Comparison of ENCODE assay signal across 14 cellular contexts in the genomic region with DNA sequence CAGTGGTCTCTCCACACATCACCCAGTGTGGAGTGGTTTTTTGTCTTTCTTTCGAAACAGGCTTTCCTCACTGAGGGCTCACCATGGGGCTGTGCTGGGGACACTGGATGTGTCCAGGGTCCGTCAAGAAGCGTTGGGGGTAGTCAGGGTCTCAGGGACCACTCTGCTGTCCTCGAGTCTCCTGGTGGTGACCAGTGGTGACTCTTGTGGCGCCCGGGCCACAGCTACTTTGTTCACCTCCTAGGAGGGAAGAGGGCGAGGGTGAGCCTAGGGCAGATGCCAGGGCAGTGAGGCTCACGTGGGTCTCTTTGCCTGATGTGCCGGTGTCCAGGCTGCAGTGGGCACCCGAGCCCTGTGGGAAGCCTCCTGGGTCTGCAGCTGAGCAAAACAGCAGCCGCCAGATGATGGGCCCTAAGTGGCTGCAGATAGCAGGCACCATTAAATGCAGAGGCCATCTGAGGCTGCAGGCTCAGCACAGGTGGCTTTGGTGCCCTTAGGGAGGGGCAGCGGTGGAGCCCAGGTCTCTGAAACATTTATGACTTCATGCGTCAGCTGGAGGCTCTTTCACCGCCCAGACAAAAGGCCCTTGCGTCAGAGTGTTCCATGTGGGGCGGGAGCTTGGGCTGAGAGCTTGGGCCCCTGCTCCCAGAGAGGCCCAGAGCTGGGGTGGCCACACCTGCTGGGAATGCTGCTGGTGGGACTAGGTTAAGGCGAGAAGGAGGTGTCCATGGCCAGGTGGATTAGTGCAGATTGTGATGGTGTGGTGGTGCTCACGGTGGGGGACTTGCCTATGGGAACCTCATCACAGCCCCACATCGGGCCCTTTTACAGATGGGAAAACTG. TPM values are rescaled to one million over a fixed set of nuclear protein-coding genes. Genes with fewer than 3 reads are reported as not detected.
DNase-seq lines count a peak whose midpoint lies in the region; ATAC-seq and TF ChIP-seq lines count a peak whose summit lies in the region.
"Had no signal": no experiment of that assay in that cellular context is flagged by ENCODE, and none has a peak within 500 bp of the region (broad histone marks: within the 10 kb centered on the region; RNA-seq: fewer than 3 reads in every experiment).

No MANE protein-coding gene starts in this region.

- CTCF ChIA-PET in GM10248 (lab: Yijun Ruan, JAX): interaction anchor here (0.9 kb wide), 1 partner anchor 169 kb away, joined by 4 read pairs; no protein-coding TSS in a partner anchor

- ATAC-seq in lower lobe of right lung (peak; percentile 68 to 86), HG02610 (IDR thresholded peaks at IDR 0.05; ENCODE audit: unreplicated experiment) (no peak)
- ATAC-seq: stimulated activated effector memory CD8-positive, alpha-beta T cell treated with anti-CD3 and anti-CD28 coated beads, Interleukin-12 subunit alpha, Interleukin-12 subunit beta, amount 100 ng/mL, for 72 hours had no signal

- TF ChIP-seq POLR2A in adrenal gland (IDR thresholded peaks at IDR 0.05): no peak

- H3K27me3 ChIP-seq in BLaER1: peaks cover 12% of the 10 kb centered on the region; the same call in 1 of the 2 replicates
- H3K27me3 ChIP-seq in adrenal gland: no peaks in the 10 kb centered on the region
- no peaks in the 10 kb centered on the region for H3K27me3 ChIP-seq in lower lobe of right lung (ENCODE audit: low read depth)

- H3K27ac ChIP-seq in BLaER1 (no peak overlapping the region), adrenal gland (peak overlapping the region in 4 of 5 donors; percentile 45 to 84 (median 76)), lower lobe of right lung (no peak overlapping the region)

- peaks cover 53% of the 10 kb centered on the region for H4K20me1 ChIP-seq in BLaER1

- DNase-seq in NCI-H1092 treated with DMSO at 0.1 percent for 48 hours (lab: John Stamatoyannopoulos, UW) (peak; percentile 21), adrenal gland (peak; percentile 51 to 86 (median 65)), lower lobe of right lung (peak; percentile 70), activated gamma-delta T cell treated with Interleukin-2 at 50 U/mL for 16 hours (no peak), T-helper 1 cell (no peak), GM10248 (ENCODE audit: extremely low spot score) (no peak)
- DNase-seq: dermis blood vessel endothelial cell; KBM-7; NCI-H2171; SIG-M5; stimulated activated CD4-positive, alpha-beta T cell treated with anti-CD3 and anti-CD28 coated beads, Interleukin-1b, Interleukin-23, amount 100 ng/mL, for 48 hours had no signal

- H3K9ac ChIP-seq in BLaER1: no peak overlapping the region

- H3K36me3 ChIP-seq in BLaER1 (peaks cover 15% of the 10 kb centered on the region; the same call in 1 of the 2 replicates), adrenal gland (replicated peaks in 1 of 2) (no peaks in the 10 kb centered on the region), lower lobe of right lung (no peaks in the 10 kb centered on the region)

- H3K9me3 ChIP-seq in BLaER1 (peaks cover 17% of the 10 kb centered on the region), adrenal gland (replicated peaks in 1 of 3) (no peaks in the 10 kb centered on the region), lower lobe of right lung (no peaks in the 10 kb centered on the region)

- 58 to 76% (median 63%) methylated on average over 5 to 19 of the region's 19 CpGs for WGBS in adrenal gland, 4 donors

- no peak for TF ChIP-seq CTCF in adrenal gland (IDR thresholded peaks at IDR 0.05)
- no peak for TF ChIP-seq CTCF in lower lobe of right lung (IDR thresholded peaks at IDR 0.05)
- TF ChIP-seq CTCF in GM10248 (IDR thresholded peaks at IDR 0.05; ENCODE audit: control extremely low read depth, extremely low read depth, low read depth, missing control alignments): no peak

- POLR2A ChIA-PET in GM10248 (lab: Yijun Ruan, JAX): no interaction called here

- H3K4me1 ChIP-seq in BLaER1 (peaks cover 22% of the 10 kb centered on the region), adrenal gland (replicated peaks in 1 of 2) (peaks cover 26 to 58% of the 10 kb centered on the region in 2 donors), lower lobe of right lung (no peaks in the 10 kb centered on the region)

- no peak overlapping the region for H3K4me3 ChIP-seq in BLaER1
- no peak overlapping the region for H3K4me3 ChIP-seq in adrenal gland
- no peak overlapping the region for H3K4me3 ChIP-seq in lower lobe of right lung

- intact Hi-C loops in adrenal gland (cut with DNase I): no loop called here
- intact Hi-C loops in lower lobe of right lung (cut with DNase I): no loop called here

- peak overlapping the region; percentile 48 for H3K4me2 ChIP-seq in BLaER1

RNA-seq across cellular contexts. Expression of a gene that starts 29.5 kb away (rescaled TPM):
- 100 to 1,000 TPM; 305 to 447 (median 355) TPM for total RNA-seq in adrenal gland
- polyA plus RNA-seq in adrenal gland: 100 to 1,000 TPM; 158 to 231 (median 182) TPM
- total RNA-seq in lower lobe of right lung: 51.0 TPM

RNA-seq across cellular contexts. Expression of a gene that starts 30.0 kb away (rescaled TPM):
- total RNA-seq in adrenal gland (1 to 10 TPM in 3 of 8 donors, under 1 TPM in 5; 0.32 to 2.4 (median 0.83) TPM), lower lobe of right lung (not detected)
- 1 to 10 TPM in 2 of 3 donors, not detected in 1; 3.0 to 7.4 TPM for polyA plus RNA-seq in adrenal gland
- total RNA-seq: dermis blood vessel endothelial cell had no signal

Comparison
In these comparisons a context has a peak if more than half of its experiments do, and no peak if none do; other contexts are left out.
1. H3K27ac ChIP-seq: peak in adrenal gland (4 of 5); none in BLaER1 (single experiment) and lower lobe of right lung (single experiment).
2. DNase-seq: peak in NCI-H1092 treated with DMSO at 0.1 percent for 48 hours (single experiment), adrenal gland (7 of 7) and lower lobe of right lung (single experiment); none in activated gamma-delta T cell treated with Interleukin-2 at 50 U/mL for 16 hours (single experiment), T-helper 1 cell (0 of 5) and GM10248 (single experiment).